1 cellular context compared by ENCODE assay signal in genomic region chr10:77309103-77310013, GRCh38.
TF ChIP-seq lines count a peak whose summit lies in the region.

No MANE protein-coding gene starts in this region.

TF ChIP-seq in IMR-90, 13 proteins besides CTCF, POLR2A, EP300 and RAD21 (continued from another document):
- TF ChIP-seq ELK1 (IDR thresholded peaks at IDR 0.05; ENCODE audit: borderline replicate concordance, low read depth, low read length) (no peak), MXI1 (IDR thresholded peaks at IDR 0.05; ENCODE audit: borderline replicate concordance, low read depth, low read length) (no peak), USF2 (IDR thresholded peaks at IDR 0.05; ENCODE audit: low read depth, low read length) (no peak), NFE2L2 (IDR thresholded peaks at IDR 0.05; ENCODE audit: low read depth, low read length) (no peak), BHLHE40 (IDR thresholded peaks at IDR 0.05; ENCODE audit: low read depth, low read length) (no peak), CEBPB (IDR thresholded peaks at IDR 0.05; ENCODE audit: low read depth, low read length) (no peak), MAFK (IDR thresholded peaks at IDR 0.05; ENCODE audit: low read depth, low read length) (no peak), SMC3 (IDR thresholded peaks at IDR 0.05; ENCODE audit: low read depth, low read length) (no peak), CHD1 (IDR thresholded peaks at IDR 0.05; ENCODE audit: low read depth, low read length) (no peak), FOS (IDR thresholded peaks at IDR 0.05; ENCODE audit: low read depth, low read length) (no peak), RFX5 (IDR thresholded peaks at IDR 0.05; ENCODE audit: low read depth, low read length) (no peak), RCOR1 (IDR thresholded peaks at IDR 0.05; ENCODE audit: insufficient replicate concordance, low read length) (no peak)
